ENCODE assay signal across 1 cellular context in genomic region chr22:47891609-47892008, GRCh38.
TF ChIP-seq lines count a peak whose summit lies in the region.

No MANE protein-coding gene starts in this region.

TF ChIP-seq in HepG2, 621 proteins besides CTCF, POLR2A, EP300 and RAD21 (continued from another document):
- TF ChIP-seq AKNA (CRISPR knock-in tag; IDR thresholded peaks at IDR 0.05; ENCODE audit: borderline replicate concordance) (no peak), GZF1 (CRISPR knock-in tag; IDR thresholded peaks at IDR 0.05) (no peak), MAF1 (CRISPR knock-in tag; IDR thresholded peaks at IDR 0.05; ENCODE audit: borderline replicate concordance) (no peak), CBX1 (IDR thresholded peaks at IDR 0.05; ENCODE audit: low read depth) (no peak), JUN (CRISPR knock-in tag; IDR thresholded peaks at IDR 0.05) (no peak), ZMAT5 (CRISPR knock-in tag; IDR thresholded peaks at IDR 0.05; ENCODE audit: borderline replicate concordance, low read depth) (no peak)
